34 cellular contexts compared by ENCODE assay signal in genomic region chr10:108141064-108141463, GRCh38.
"Had no signal": no experiment of that assay in that cellular context is flagged by ENCODE, and none has a peak within 500 bp of the region (broad histone marks: within the 10 kb centered on the region; RNA-seq: fewer than 3 reads in every experiment).

No MANE protein-coding gene starts in this region.

- H3K36me3 ChIP-seq: adrenal gland, ascending aorta, brain microvascular endothelial cell, breast epithelium, cardiac muscle cell had no signal

- DNase-seq: activated effector memory CD4-positive, alpha-beta T cell treated with anti-CD3 and anti-CD28 coated beads, Interleukin-2, amount 50 U/mL, for 16 hours; activated effector memory CD4-positive, alpha-beta T cell treated with Interleukin-2 at 50 U/mL for 16 hours; activated gamma-delta T cell; activated gamma-delta T cell treated with Interleukin-2 at 50 U/mL for 16 hours; activated naive CD4-positive, alpha-beta T cell; activated naive CD4-positive, alpha-beta T cell treated with anti-CD3 and anti-CD28 coated beads for 36 hours; activated naive CD4-positive, alpha-beta T cell treated with anti-CD3 and anti-CD28 coated beads, Interleukin-2, amount 10 ng/mL, durations not matched to agents 7 days and 5 days; activated naive CD4-positive, alpha-beta T cell treated with anti-CD3 and anti-CD28 coated beads, Interleukin-2, amount 50 U/mL, for 16 hours; activated naive CD4-positive, alpha-beta T cell treated with Interleukin-2 at 50 U/mL for 16 hours; activated naive CD8-positive, alpha-beta T cell treated with anti-CD3 and anti-CD28 coated beads for 36 hours; activated naive CD8-positive, alpha-beta T cell treated with anti-CD3 and anti-CD28 coated beads, Interleukin-2, amount 10 ng/mL, durations not matched to agents 7 days and 5 days; activated naive CD8-positive, alpha-beta T cell treated with anti-CD3 and anti-CD28 coated beads, Interleukin-2, amount 50 U/mL, for 24 hours; activated T-cell treated with anti-CD3 and anti-CD28 coated beads, Interleukin-2, amount 50 U/mL, for 1 hour; activated T-cell treated with anti-CD3 and anti-CD28 coated beads, Interleukin-2, amount 50 U/mL, for 24 hours; activated T-cell treated with anti-CD3 and anti-CD28 coated beads, Interleukin-2, amount 50 U/mL, for 4 hours; activated T-cell treated with anti-CD3 and anti-CD28 coated beads, Interleukin-2, amount 50 U/mL, for 48 hours; activated T-cell treated with anti-CD3 and anti-CD28 coated beads, Interleukin-2, amount 50 U/mL, for 72 hours; adrenal gland; amniotic stem cell; amygdala; anterior cingulate cortex; aorta; body of pancreas; brain microvascular endothelial cell; caudate nucleus; central memory CD4-positive, alpha-beta T cell; cerebellar nuclear complex had no signal

- H3K9me3 ChIP-seq: ascending aorta, body of pancreas had no signal

- H3K4me1 ChIP-seq: adrenal gland, ascending aorta, body of pancreas, breast epithelium had no signal

- H3K4me3 ChIP-seq: adrenal gland, ascending aorta, body of pancreas, breast epithelium, cardiac muscle cell had no signal

- FAIRE-seq: astrocyte, bronchial epithelial cell had no signal

- ATAC-seq: activated naive CD4-positive, alpha-beta T cell treated with anti-CD3 and anti-CD28 coated beads, Interleukin-2, amount 50 U/mL, for 72 hours; activated naive CD8-positive, alpha-beta T cell treated with anti-CD3 and anti-CD28 coated beads, Interleukin-2, amount 50 U/mL, for 24 hours; activated T-cell treated with anti-CD3 and anti-CD28 coated beads, Interleukin-2, amount 50 U/mL, for 4 hours; activated T-cell treated with anti-CD3 and anti-CD28 coated beads, Interleukin-2, amount 50 U/mL, for 72 hours; activated T-helper 17 cell treated with anti-CD3 and anti-CD28 coated beads, Interleukin-2, amount 50 U/mL, for 72 hours; body of pancreas had no signal

- H3K27me3 ChIP-seq: adrenal gland, ascending aorta, body of pancreas, brain microvascular endothelial cell, breast epithelium, cardiac muscle cell had no signal

- H3K27ac ChIP-seq: adrenal gland, ascending aorta, body of pancreas, brain microvascular endothelial cell, breast epithelium, cardiac muscle cell had no signal
